In genomic region chr2:38741542-38741852, GRCh38 we compare ENCODE assay signal across 14 cellular contexts. TPM values are rescaled to one million over a fixed set of nuclear protein-coding genes. Genes with fewer than 3 reads are reported as not detected.
DNase-seq lines count a peak whose midpoint lies in the region; ATAC-seq and TF ChIP-seq lines count a peak whose summit lies in the region.
"Had no signal": no experiment of that assay in that cellular context is flagged by ENCODE, and none has a peak within 500 bp of the region (broad histone marks: within the 10 kb centered on the region; RNA-seq: fewer than 3 reads in every experiment).

No MANE protein-coding gene starts in this region.

- H3K36me3 Mint-ChIP-seq in activated naive CD8-positive, alpha-beta T cell: peaks cover 25% of the 10 kb centered on the region
- H3K36me3 Mint-ChIP-seq in activated naive CD8-positive, alpha-beta T cell treated with anti-CD3 and anti-CD28 coated beads for 36 hours: peaks cover 65% of the 10 kb centered on the region
- H3K36me3 Mint-ChIP-seq in stimulated activated effector memory CD8-positive, alpha-beta T cell treated with anti-CD3 and anti-CD28 coated beads, Interleukin-12 subunit alpha, Interleukin-12 subunit beta, amount 100 ng/mL, for 72 hours: peaks cover 100% of the 10 kb centered on the region

- H3K4me1 ChIP-seq in KMS-11 (ENCODE audit: low read depth, poor library complexity, severe bottlenecking): peaks cover 48% of the 10 kb centered on the region

- H3K36me3 ChIP-seq in KMS-11 (ENCODE audit: insufficient read depth): peaks cover 26% of the 10 kb centered on the region; the same call in 1 of the 2 replicates

- no peak overlapping the region for H3K4me2 ChIP-seq in KMS-11

- H2AFZ ChIP-seq in KMS-11 (ENCODE audit: low read depth): no peak overlapping the region

- peaks cover 45% of the 10 kb centered on the region for H3K79me2 ChIP-seq in KMS-11 (ENCODE audit: insufficient read depth, low read depth)

- no peaks in the 10 kb centered on the region for H3K9me3 Mint-ChIP-seq in activated naive CD8-positive, alpha-beta T cell (ENCODE audit: low read depth)
- peaks cover 5% of the 10 kb centered on the region for H3K9me3 Mint-ChIP-seq in activated naive CD8-positive, alpha-beta T cell treated with anti-CD3 and anti-CD28 coated beads for 36 hours
- H3K9me3 Mint-ChIP-seq in stimulated activated effector memory CD8-positive, alpha-beta T cell treated with anti-CD3 and anti-CD28 coated beads, Interleukin-12 subunit alpha, Interleukin-12 subunit beta, amount 100 ng/mL, for 72 hours: no peaks in the 10 kb centered on the region

- DNase-seq in activated naive CD8-positive, alpha-beta T cell treated with anti-CD3 and anti-CD28 coated beads for 36 hours: no peak
- DNase-seq in cerebellar cortex (ENCODE audit: low spot score): peak; percentile 37
- no peak for DNase-seq in stimulated activated effector memory CD8-positive, alpha-beta T cell treated with anti-CD3 and anti-CD28 coated beads, Interleukin-12 subunit alpha, Interleukin-12 subunit beta, amount 100 ng/mL, for 72 hours (ENCODE audit: low spot score in 2 of 2)
- no peak for DNase-seq in epidermal melanocyte (ENCODE audit: insufficient read length, low spot score)
- no peak for DNase-seq in islet precursor cell
- DNase-seq in NCI-H1048 (lab: John Stamatoyannopoulos, UW): no peak
- DNase-seq: left lung; MG63; NCI-H1930; NCI-H524 treated with DMSO at 0.1 percent for 48 hours; stimulated activated CD4-positive, alpha-beta T cell treated with anti-CD3 and anti-CD28 coated beads, Interleukin-2, amount 100 ng/mL, for 48 hours had no signal

- peaks cover 27% of the 10 kb centered on the region for H4K20me1 ChIP-seq in KMS-11 (ENCODE audit: insufficient read depth)

- no peak for ATAC-seq in stimulated activated effector memory CD8-positive, alpha-beta T cell treated with anti-CD3 and anti-CD28 coated beads, Interleukin-12 subunit alpha, Interleukin-12 subunit beta, amount 100 ng/mL, for 72 hours

- H3K4me3 ChIP-seq in KMS-11 (IDR thresholded peaks at IDR 0.05; ENCODE audit: insufficient read depth, low read depth, low read length): no peak overlapping the region
- H3K4me3 ChIP-seq: HAP-1, left lung, MG63 had no signal

- peak overlapping the region; percentile 1 for H3K4me3 Mint-ChIP-seq in activated naive CD8-positive, alpha-beta T cell
- no peak overlapping the region for H3K4me3 Mint-ChIP-seq in activated naive CD8-positive, alpha-beta T cell treated with anti-CD3 and anti-CD28 coated beads for 36 hours
- no peak overlapping the region for H3K4me3 Mint-ChIP-seq in stimulated activated effector memory CD8-positive, alpha-beta T cell treated with anti-CD3 and anti-CD28 coated beads, Interleukin-12 subunit alpha, Interleukin-12 subunit beta, amount 100 ng/mL, for 72 hours

- no peaks in the 10 kb centered on the region for H3K27me3 Mint-ChIP-seq in activated naive CD8-positive, alpha-beta T cell
- H3K27me3 Mint-ChIP-seq in activated naive CD8-positive, alpha-beta T cell treated with anti-CD3 and anti-CD28 coated beads for 36 hours: no peaks in the 10 kb centered on the region

- H3K27ac Mint-ChIP-seq in activated naive CD8-positive, alpha-beta T cell: no peak overlapping the region
- no peak overlapping the region for H3K27ac Mint-ChIP-seq in activated naive CD8-positive, alpha-beta T cell treated with anti-CD3 and anti-CD28 coated beads for 36 hours
- H3K27ac Mint-ChIP-seq in stimulated activated effector memory CD8-positive, alpha-beta T cell treated with anti-CD3 and anti-CD28 coated beads, Interleukin-12 subunit alpha, Interleukin-12 subunit beta, amount 100 ng/mL, for 72 hours: peak overlapping the region; percentile 54

- no peaks in the 10 kb centered on the region; the same call in 1 of the 2 replicates for H3K27me3 ChIP-seq in KMS-11 (ENCODE audit: insufficient read depth, low read depth)
- H3K27me3 ChIP-seq: left lung, MG63 had no signal

- no peak overlapping the region for H3K9ac ChIP-seq in KMS-11

- TF ChIP-seq CTCF in KMS-11 (conservative IDR thresholded peaks at IDR 0.05; ENCODE audit: low read depth, low read length): no peak

- peak overlapping the region; percentile 9; the same call in 1 of the 2 replicates for H3K27ac ChIP-seq in KMS-11
- H3K27ac ChIP-seq: left lung had no signal

- H3K4me1 Mint-ChIP-seq in activated naive CD8-positive, alpha-beta T cell (ENCODE audit: low read depth): peaks cover 44% of the 10 kb centered on the region
- peaks cover 49% of the 10 kb centered on the region for H3K4me1 Mint-ChIP-seq in activated naive CD8-positive, alpha-beta T cell treated with anti-CD3 and anti-CD28 coated beads for 36 hours
- peaks cover 55% of the 10 kb centered on the region for H3K4me1 Mint-ChIP-seq in stimulated activated effector memory CD8-positive, alpha-beta T cell treated with anti-CD3 and anti-CD28 coated beads, Interleukin-12 subunit alpha, Interleukin-12 subunit beta, amount 100 ng/mL, for 72 hours

RNA-seq across cellular contexts. Expression of gene SRSF7, which starts 9.7 kb away (rescaled TPM):
- total RNA-seq in activated naive CD8-positive, alpha-beta T cell treated with anti-CD3 and anti-CD28 coated beads for 36 hours: 100 to 1,000 TPM; 381 to 392 TPM

RNA-seq across cellular contexts. Expression of gene GEMIN6, which starts 36.5 kb away (rescaled TPM):
- 10 to 100 TPM; 38.6 to 43.3 TPM for total RNA-seq in activated naive CD8-positive, alpha-beta T cell treated with anti-CD3 and anti-CD28 coated beads for 36 hours
